Comparison of ENCODE assay signal across 14 cellular contexts in the genomic region with DNA sequence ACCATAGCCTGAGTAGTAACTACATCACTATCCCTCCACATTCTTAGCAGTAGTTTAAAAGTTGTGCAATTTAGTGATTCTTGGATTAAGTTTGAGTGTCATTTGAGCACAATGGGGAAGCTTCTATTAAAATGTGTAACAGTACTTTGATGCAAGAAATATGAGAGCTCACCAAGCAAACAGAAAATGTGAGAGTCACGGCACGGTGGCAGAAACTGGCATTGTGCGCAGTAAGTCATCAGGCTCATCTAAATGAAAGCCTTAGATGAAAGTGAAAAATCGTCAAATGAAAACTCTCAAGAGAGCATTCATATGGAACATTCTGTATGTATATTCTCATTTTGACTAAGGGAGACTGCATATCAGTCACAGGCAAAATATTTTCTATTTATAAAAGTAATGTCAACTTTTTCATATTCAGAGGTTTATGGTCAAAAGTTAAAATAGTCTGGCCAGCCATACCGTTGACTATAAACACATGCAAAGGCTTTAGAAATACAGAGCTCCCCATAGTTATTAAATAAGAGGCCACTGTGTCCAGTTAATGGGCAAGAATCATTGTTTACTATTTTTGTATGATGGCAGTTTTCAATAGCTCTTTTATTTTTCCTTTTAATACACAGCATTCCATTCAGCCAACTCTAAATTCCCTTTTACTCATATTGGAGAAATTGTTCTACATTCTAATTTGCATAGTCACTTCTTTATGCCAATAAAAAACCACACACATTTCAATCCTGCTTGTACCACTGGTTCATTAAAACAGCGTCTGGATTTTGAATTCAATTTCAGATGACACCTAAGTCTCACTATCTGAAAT.
DNase-seq lines count a peak whose midpoint lies in the region; ATAC-seq, FAIRE-seq and TF ChIP-seq lines count a peak whose summit lies in the region.
"Had no signal": no experiment of that assay in that cellular context is flagged by ENCODE, and none has a peak within 500 bp of the region (broad histone marks: within the 10 kb centered on the region; RNA-seq: fewer than 3 reads in every experiment).

No MANE protein-coding gene starts in this region.

- H3K9me3 ChIP-seq in heart right ventricle (peaks cover 0 to 5% (median 0%) of the 10 kb centered on the region in 11 donors), small intestine (ENCODE audit: control insufficient read depth, low read depth) (no peaks in the 10 kb centered on the region), esophagus muscularis mucosa (peaks cover 0 to 4% (median 0%) of the 10 kb centered on the region in 4 donors)
- H3K9me3 ChIP-seq: neutrophil, upper lobe of left lung had no signal

- no peak for TF ChIP-seq EP300 in esophagus muscularis mucosa (IDR thresholded peaks at IDR 0.05)

- intact Hi-C loops in heart right ventricle (cut with DNase I): no loop called here
- intact Hi-C loops in esophagus muscularis mucosa (cut with DNase I): no loop called here

- peaks cover 0 to 10% (median 0%) of the 10 kb centered on the region in 9 donors for H3K4me1 ChIP-seq in heart right ventricle
- peaks cover 0 to 4% of the 10 kb centered on the region in 2 donors for H3K4me1 ChIP-seq in small intestine (ENCODE audit: control insufficient read depth in 2 of 2, insufficient read depth in 1 of 2, low read depth in 1 of 2, low read length in 1 of 2)
- peaks cover 0 to 7% (median 0%) of the 10 kb centered on the region in 4 donors for H3K4me1 ChIP-seq in esophagus muscularis mucosa
- H3K4me1 ChIP-seq: upper lobe of left lung had no signal

- H3K36me3 ChIP-seq in heart right ventricle: no peaks in the 10 kb centered on the region
- H3K36me3 ChIP-seq in small intestine (ENCODE audit: control insufficient read depth in 2 of 2, insufficient read depth in 2 of 2, low read length in 2 of 2): no peaks in the 10 kb centered on the region
- no peaks in the 10 kb centered on the region for H3K36me3 ChIP-seq in esophagus muscularis mucosa
- H3K36me3 ChIP-seq: neutrophil, upper lobe of left lung had no signal

- TF ChIP-seq POLR2A in esophagus muscularis mucosa (IDR thresholded peaks at IDR 0.05; ENCODE audit: low read depth): no peak

- H3K27me3 ChIP-seq in heart right ventricle: no peaks in the 10 kb centered on the region
- H3K27me3 ChIP-seq in small intestine (ENCODE audit: control insufficient read depth in 2 of 2, insufficient read depth in 2 of 2, low read length in 2 of 2): no peaks in the 10 kb centered on the region
- H3K27me3 ChIP-seq in esophagus muscularis mucosa: no peaks in the 10 kb centered on the region
- H3K27me3 ChIP-seq: neutrophil, upper lobe of left lung had no signal

- no peak for TF ChIP-seq CTCF in heart right ventricle (IDR thresholded peaks at IDR 0.05)
- no peak for TF ChIP-seq CTCF in esophagus muscularis mucosa (IDR thresholded peaks at IDR 0.05)

- ATAC-seq in GM18858 (IDR thresholded peaks at IDR 0.05; ENCODE audit: unreplicated experiment) (peak; percentile 92), HG03432 (IDR thresholded peaks at IDR 0.05; ENCODE audit: unreplicated experiment) (peak; percentile 98), left lobe of liver (no peak), heart right ventricle (no peak)
- ATAC-seq: activated CD8-positive, alpha-beta T cell treated with anti-CD3 and anti-CD28 coated beads for 36 hours had no signal

- H3K27ac ChIP-seq in heart right ventricle (no peak overlapping the region), small intestine (ENCODE audit: low read depth in 1 of 2, low read length in 1 of 2) (no peak overlapping the region), esophagus muscularis mucosa (replicated peaks in 1 of 4) (no peak overlapping the region)
- H3K27ac ChIP-seq: C4-2B, neutrophil, upper lobe of left lung had no signal

- DNase-seq in HCEC 1CT: peak; percentile 24
- no peak for DNase-seq in frontal cortex (ENCODE audit: low spot score in 2 of 2)
- no peak for DNase-seq in left lobe of liver (ENCODE audit: low spot score)
- no peak for DNase-seq in heart right ventricle
- no peak for DNase-seq in small intestine
- DNase-seq in esophagus muscularis mucosa (ENCODE audit: extremely low spot score): no peak
- DNase-seq: activated CD8-positive, alpha-beta T cell treated with anti-CD3 and anti-CD28 coated beads for 36 hours; immature natural killer cell; NCI-H345; upper lobe of left lung had no signal

- 91 to 93% methylated on average over 6 of the region's 6 CpGs for WGBS in heart right ventricle, 2 donors
- WGBS in small intestine, 3 donors: 79 to 95% (median 88%) methylated on average over 6 of the region's 6 CpGs
- WGBS in esophagus muscularis mucosa: 78% methylated on average over 6 of the region's 6 CpGs

- FAIRE-seq in frontal cortex (lab: Jason Lieb, UNC) (peak; percentile 94), small intestine (lab: Jason Lieb, UNC) (no peak)

- no peak overlapping the region for H3K4me3 ChIP-seq in heart right ventricle
- H3K4me3 ChIP-seq in small intestine (ENCODE audit: low read depth in 1 of 2, low read length in 2 of 2): no peak overlapping the region
- H3K4me3 ChIP-seq in esophagus muscularis mucosa: no peak overlapping the region
- H3K4me3 ChIP-seq: upper lobe of left lung had no signal

Comparison
In these comparisons a context has a peak if more than half of its experiments do, and no peak if none do; other contexts are left out.
1. ATAC-seq: peak in GM18858 (single experiment) and HG03432 (single experiment); none in left lobe of liver (single experiment) and heart right ventricle (0 of 8).